19 cellular contexts compared by ENCODE assay signal in the genomic region with DNA sequence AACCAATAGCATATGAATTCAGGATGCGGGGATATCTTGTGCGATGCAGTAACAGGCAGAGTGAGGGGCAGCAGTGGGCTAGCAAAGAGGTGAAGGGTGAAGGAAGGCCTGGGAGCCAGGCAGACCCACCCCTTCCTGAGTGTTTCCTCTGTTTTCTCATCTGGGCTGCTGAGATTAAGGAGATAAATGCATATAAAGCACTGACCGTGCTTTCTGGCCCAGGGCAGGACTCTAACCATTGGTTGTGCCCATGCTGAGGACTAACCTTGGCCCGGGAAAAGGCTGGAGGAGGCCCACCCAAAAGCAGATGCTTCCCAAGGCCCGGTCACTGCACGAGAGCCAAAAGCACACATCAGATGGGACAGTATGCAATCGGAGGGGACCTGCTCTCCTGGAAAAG.
A peak's percentile ranks its signal among the peaks of the same experiment; 100 is the strongest.
DNase-seq lines count a peak whose midpoint lies in the region; ATAC-seq and TF ChIP-seq lines count a peak whose summit lies in the region.
"Had no signal": no experiment of that assay in that cellular context is flagged by ENCODE, and none has a peak within 500 bp of the region (broad histone marks: within the 10 kb centered on the region; RNA-seq: fewer than 3 reads in every experiment).

No MANE protein-coding gene starts in this region.

- peak overlapping the region; percentile 94 for H3K27ac Mint-ChIP-seq in dendritic cell treated with granulocyte-macrophage colony-stimulating factor and Interleukin-4, amounts not matched to agents 40 ng/mL and 50 ng/mL, for 4 days
- peak overlapping the region; percentile 34 to 54 (median 38) for H3K27ac Mint-ChIP-seq in nephron
- no peak overlapping the region for H3K27ac Mint-ChIP-seq in GM23338
- H3K27ac Mint-ChIP-seq: activated CD4-positive, alpha-beta T cell treated with anti-CD3 and anti-CD28 coated beads for 36 hours; activated naive CD8-positive, alpha-beta T cell; natural killer cell treated with Interleukin-12 subunit alpha and Interleukin-12 subunit beta and Interleukin-15 and Interleukin-18, amount 100 ng/mL, for 72 hours; stimulated activated naive CD8-positive, alpha-beta T cell treated with anti-CD3 and anti-CD28 coated beads, Interleukin-15, amount 100 ng/mL, for 72 hours had no signal

- H3K4me3 ChIP-seq in left ventricle myocardium inferior: no peak overlapping the region
- no peak overlapping the region for H3K4me3 ChIP-seq in upper lobe of right lung
- H3K4me3 ChIP-seq in GM23338: no peak overlapping the region

- H3K9me3 ChIP-seq in left ventricle myocardium inferior (replicated peaks): no peaks in the 10 kb centered on the region
- H3K9me3 ChIP-seq in upper lobe of right lung: no peaks in the 10 kb centered on the region

- H3K27me3 ChIP-seq in left ventricle myocardium inferior (ENCODE audit: low read depth): no peaks in the 10 kb centered on the region
- no peaks in the 10 kb centered on the region for H3K27me3 ChIP-seq in upper lobe of right lung
- no peaks in the 10 kb centered on the region for H3K27me3 ChIP-seq in GM23338 (ENCODE audit: insufficient read depth)

- H3K4me1 ChIP-seq in left ventricle myocardium inferior (peaks cover 35% of the 10 kb centered on the region), upper lobe of right lung (peaks cover 30% of the 10 kb centered on the region), GM23338 (ENCODE audit: insufficient read depth) (no peaks in the 10 kb centered on the region)

- intact Hi-C loops in left ventricle myocardium inferior (cut with micrococcal nuclease) (no loop called here), left ventricle myocardium superior (cut with micrococcal nuclease) (no loop called here), upper lobe of right lung (cut with DNase I) (no loop called here)
- intact Hi-C loops in dendritic cell treated with granulocyte-macrophage colony-stimulating factor and Interleukin-4, amounts not matched to agents 40 ng/mL and 50 ng/mL, for 4 days (cut with micrococcal nuclease): loop anchor here (2.0 kb wide), 1 partner anchor 17 kb away; no protein-coding TSS in a partner anchor

- no peak overlapping the region for H3K4me2 ChIP-seq in GM23338

- H3K9me2 ChIP-seq in GM23338 (ENCODE audit: insufficient read depth): peaks cover 6% of the 10 kb centered on the region; the same call in 1 of the 2 replicates

- DNase-seq in left ventricle myocardium inferior (no peak), left ventricle myocardium superior (no peak), upper lobe of right lung (no peak), hippocampal formation (lab: John Stamatoyannopoulos, UW) (no peak), GM23338 (ENCODE audit: low spot score) (no peak)
- DNase-seq: activated CD4-positive, alpha-beta T cell treated with anti-CD3 and anti-CD28 coated beads for 36 hours; cortex of kidney; GF-D8; NCI-H1105 treated with DMSO at 0.1 percent for 48 hours; NCI-H2081 treated with DMSO at 0.1 percent for 48 hours; stimulated activated CD4-positive, alpha-beta T cell treated with anti-CD3 and anti-CD28 coated beads, Interleukin-4, amount 100 ng/mL, for 1 hour; stimulated activated naive CD8-positive, alpha-beta T cell treated with anti-CD3 and anti-CD28 coated beads, Interleukin-15, amount 100 ng/mL, for 72 hours had no signal

- H3K27me3 Mint-ChIP-seq in dendritic cell treated with granulocyte-macrophage colony-stimulating factor and Interleukin-4, amounts not matched to agents 40 ng/mL and 50 ng/mL, for 4 days: peaks cover 7% of the 10 kb centered on the region
- H3K27me3 Mint-ChIP-seq in nephron (ENCODE audit: low read depth) (peaks cover 12% of the 10 kb centered on the region), GM23338 (ENCODE audit: insufficient read depth, low read depth, poor library complexity) (no peaks in the 10 kb centered on the region)
- H3K27me3 Mint-ChIP-seq: activated CD4-positive, alpha-beta T cell treated with anti-CD3 and anti-CD28 coated beads for 36 hours; activated naive CD8-positive, alpha-beta T cell; stimulated activated naive CD8-positive, alpha-beta T cell treated with anti-CD3 and anti-CD28 coated beads, Interleukin-15, amount 100 ng/mL, for 72 hours had no signal

- H3K36me3 Mint-ChIP-seq in dendritic cell treated with granulocyte-macrophage colony-stimulating factor and Interleukin-4, amounts not matched to agents 40 ng/mL and 50 ng/mL, for 4 days (ENCODE audit: low read depth): no peaks in the 10 kb centered on the region
- H3K36me3 Mint-ChIP-seq in nephron (ENCODE audit: low read depth): peaks cover 5% of the 10 kb centered on the region
- peaks cover 3% of the 10 kb centered on the region; the same call in 1 of the 3 replicates for H3K36me3 Mint-ChIP-seq in GM23338 (ENCODE audit: low read depth)
- H3K36me3 Mint-ChIP-seq: activated naive CD8-positive, alpha-beta T cell; brain; natural killer cell treated with Interleukin-12 subunit alpha and Interleukin-12 subunit beta and Interleukin-15 and Interleukin-18, amount 100 ng/mL, for 72 hours had no signal

- H3K36me3 ChIP-seq in left ventricle myocardium inferior: no peaks in the 10 kb centered on the region
- H3K36me3 ChIP-seq in upper lobe of right lung: no peaks in the 10 kb centered on the region
- no peaks in the 10 kb centered on the region for H3K36me3 ChIP-seq in GM23338 (ENCODE audit: insufficient read depth)

- H2AFZ ChIP-seq in GM23338: no peak overlapping the region

- H3K9me3 Mint-ChIP-seq in dendritic cell treated with granulocyte-macrophage colony-stimulating factor and Interleukin-4, amounts not matched to agents 40 ng/mL and 50 ng/mL, for 4 days: no peaks in the 10 kb centered on the region
- H3K9me3 Mint-ChIP-seq in nephron: peaks cover 3% of the 10 kb centered on the region
- peaks cover 8% of the 10 kb centered on the region for H3K9me3 Mint-ChIP-seq in GM23338
- H3K9me3 Mint-ChIP-seq: natural killer cell treated with Interleukin-12 subunit alpha and Interleukin-12 subunit beta and Interleukin-15 and Interleukin-18, amount 100 ng/mL, for 72 hours; stimulated activated naive CD8-positive, alpha-beta T cell treated with anti-CD3 and anti-CD28 coated beads, Interleukin-15, amount 100 ng/mL, for 72 hours had no signal

- no peak for ATAC-seq in left ventricle myocardium superior
- ATAC-seq in upper lobe of right lung: no peak
- no peak for ATAC-seq in GM23338
- no peak for ATAC-seq in GM21717 (IDR thresholded peaks at IDR 0.05; ENCODE audit: unreplicated experiment)
- ATAC-seq: activated CD4-positive, alpha-beta T cell treated with anti-CD3 and anti-CD28 coated beads for 36 hours; natural killer cell treated with Interleukin-12 subunit alpha and Interleukin-12 subunit beta and Interleukin-15 and Interleukin-18, amount 100 ng/mL, for 72 hours; stimulated activated naive CD8-positive, alpha-beta T cell treated with anti-CD3 and anti-CD28 coated beads, Interleukin-15, amount 100 ng/mL, for 72 hours had no signal

- TF ChIP-seq CTCF in left ventricle myocardium inferior (IDR thresholded peaks at IDR 0.05; ENCODE audit: borderline replicate concordance) (no peak), nephron (IDR thresholded peaks at IDR 0.05; ENCODE audit: unreplicated experiment in 3 of 3) (no peak), upper lobe of right lung (IDR thresholded peaks at IDR 0.05) (no peak), GM23338 (conservative IDR thresholded peaks at IDR 0.05; ENCODE audit: low read depth in 2 of 2) (no peak)

- H3K79me2 ChIP-seq in GM23338 (replicated peaks; ENCODE audit: insufficient read depth): no peaks in the 10 kb centered on the region

- no peaks in the 10 kb centered on the region for H3F3A ChIP-seq in GM23338 (replicated peaks; ENCODE audit: low read depth)

- no peak overlapping the region for H3K4me3 Mint-ChIP-seq in dendritic cell treated with granulocyte-macrophage colony-stimulating factor and Interleukin-4, amounts not matched to agents 40 ng/mL and 50 ng/mL, for 4 days
- no peak overlapping the region for H3K4me3 Mint-ChIP-seq in nephron
- H3K4me3 Mint-ChIP-seq in GM23338: no peak overlapping the region
- H3K4me3 Mint-ChIP-seq: activated CD4-positive, alpha-beta T cell treated with anti-CD3 and anti-CD28 coated beads for 36 hours; activated naive CD8-positive, alpha-beta T cell; brain; natural killer cell treated with Interleukin-12 subunit alpha and Interleukin-12 subunit beta and Interleukin-15 and Interleukin-18, amount 100 ng/mL, for 72 hours; stimulated activated naive CD8-positive, alpha-beta T cell treated with anti-CD3 and anti-CD28 coated beads, Interleukin-15, amount 100 ng/mL, for 72 hours had no signal

- no peaks in the 10 kb centered on the region for H4K20me1 ChIP-seq in GM23338 (replicated peaks; ENCODE audit: insufficient read depth)

- H3K27ac ChIP-seq in left ventricle myocardium inferior (replicated peaks) (peak overlapping the region; percentile 66), upper lobe of right lung (peak overlapping the region; percentile 78), GM23338 (ENCODE audit: low read depth) (no peak overlapping the region)
- H3K27ac ChIP-seq: C4-2B had no signal

- peaks cover 85% of the 10 kb centered on the region for H3K4me1 Mint-ChIP-seq in dendritic cell treated with granulocyte-macrophage colony-stimulating factor and Interleukin-4, amounts not matched to agents 40 ng/mL and 50 ng/mL, for 4 days (ENCODE audit: low read depth)
- H3K4me1 Mint-ChIP-seq in nephron (peaks cover 33% of the 10 kb centered on the region), GM23338 (peaks cover 8% of the 10 kb centered on the region)
- H3K4me1 Mint-ChIP-seq: activated CD4-positive, alpha-beta T cell treated with anti-CD3 and anti-CD28 coated beads for 36 hours had no signal

TF ChIP-seq in GM23338, 12 proteins besides CTCF, POLR2A, EP300 and RAD21:
- no peak for TF ChIP-seq ETS1 (IDR thresholded peaks at IDR 0.05)
TF ChIP-seq in GM23338: peak in this region for 0.
